ENCODE assay signal across 8 cellular contexts in the genomic region with DNA sequence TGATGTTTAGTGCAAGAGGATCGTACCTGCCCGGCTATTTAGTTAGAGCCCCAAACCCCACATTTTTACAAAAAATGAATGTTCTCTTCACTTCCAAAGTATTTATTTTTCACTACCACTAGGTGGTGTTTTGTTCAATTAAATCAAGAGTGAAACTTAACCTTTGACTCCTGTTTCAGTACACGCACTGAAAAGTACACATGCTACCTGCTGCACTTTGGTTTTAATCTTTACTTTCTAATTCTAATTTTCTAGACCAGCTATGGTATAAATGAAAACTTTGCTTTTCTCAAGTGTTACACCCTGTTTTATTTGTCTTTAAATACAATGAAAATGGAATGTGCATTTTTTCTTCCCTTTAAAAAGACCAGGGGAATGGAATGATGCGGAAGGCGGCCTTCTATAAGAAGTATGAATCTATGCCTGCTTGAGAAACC. TPM values are rescaled to one million over a fixed set of nuclear protein-coding genes. Genes with fewer than 3 reads are reported as not detected.
DNase-seq lines count a peak whose midpoint lies in the region; ATAC-seq and TF ChIP-seq lines count a peak whose summit lies in the region.

No MANE protein-coding gene starts in this region.

- in situ Hi-C loops in astrocyte of the cerebellum (cut with HindIII; ENCODE audit: low sequenced_read_pairs), result no loop called here

- ATAC-seq in GM18868 (IDR thresholded peaks at IDR 0.05; ENCODE audit: unreplicated experiment) (peak; percentile 68), right lobe of liver (peak; percentile 70 to 89 (median 87)), GM21423 (IDR thresholded peaks at IDR 0.05; ENCODE audit: unreplicated experiment) (no peak), GM18520 (IDR thresholded peaks at IDR 0.05; ENCODE audit: unreplicated experiment) (no peak)

- no peak for TF ChIP-seq POLR2A in right lobe of liver (IDR thresholded peaks at IDR 0.05)

- H3K9me3 ChIP-seq in right lobe of liver, result no peaks in the 10 kb centered on the region

- DNase-seq in CD1c-positive myeloid dendritic cell (ENCODE audit: extremely low spot score), result peak; percentile 53
- peak; percentile 8 for DNase-seq in NCI-H2171 treated with DMSO at 0.1 percent for 48 hours (lab: John Stamatoyannopoulos, UW)
- DNase-seq in astrocyte of the cerebellum (ENCODE audit: low read depth), result no peak
- DNase-seq in right lobe of liver, result no peak
- DNase-seq in middle frontal gyrus (ENCODE audit: extremely low spot score, low spot score), result no peak

- H3K4me3 ChIP-seq in astrocyte of the cerebellum (ENCODE audit: low read depth, low read length) (no peak overlapping the region), right lobe of liver (no peak overlapping the region)

- H3K4me1 ChIP-seq in right lobe of liver, result no peaks in the 10 kb centered on the region

- no peaks in the 10 kb centered on the region for H3K27me3 ChIP-seq in right lobe of liver

- TF ChIP-seq CTCF in astrocyte of the cerebellum (IDR thresholded peaks at IDR 0.05; ENCODE audit: low read depth, low read length, missing control alignments) (peak; percentile 10), right lobe of liver (IDR thresholded peaks at IDR 0.05) (peak; percentile 44 to 69 (median 61))

- H3K27ac ChIP-seq in right lobe of liver, result no peak overlapping the region

- no peaks in the 10 kb centered on the region for H3K36me3 ChIP-seq in right lobe of liver

- WGBS in right lobe of liver (ENCODE audit: insufficient coverage, low coverage, low lambda C conversion rate, missing lambda C conversion rate), result 47% methylated on average over 5 of the region's 5 CpGs

- intact Hi-C loops in right lobe of liver (cut with DNase I), result loop anchor here in 1 of 2 donors (10.0 kb wide), 1 partner anchor 258 kb away; no protein-coding TSS in a partner anchor

RNA-seq across cellular contexts. Expression of gene CHN1, which starts 31.4 kb away (rescaled TPM):
- total RNA-seq in right lobe of liver, result 1 to 10 TPM; 1.0 to 2.8 (median 1.4) TPM

Comparison
In these comparisons a context has a peak if more than half of its experiments do, and no peak if none do; other contexts are left out.
1. DNase-seq: peak in CD1c-positive myeloid dendritic cell (single experiment) and NCI-H2171 treated with DMSO at 0.1 percent for 48 hours (single experiment); none in astrocyte of the cerebellum (single experiment), right lobe of liver (0 of 3) and middle frontal gyrus (single experiment).
2. ATAC-seq: peak in GM18868 (single experiment) and right lobe of liver (4 of 4); none in GM21423 (single experiment) and GM18520 (single experiment).